23 cellular contexts compared by ENCODE assay signal in the genomic region with DNA sequence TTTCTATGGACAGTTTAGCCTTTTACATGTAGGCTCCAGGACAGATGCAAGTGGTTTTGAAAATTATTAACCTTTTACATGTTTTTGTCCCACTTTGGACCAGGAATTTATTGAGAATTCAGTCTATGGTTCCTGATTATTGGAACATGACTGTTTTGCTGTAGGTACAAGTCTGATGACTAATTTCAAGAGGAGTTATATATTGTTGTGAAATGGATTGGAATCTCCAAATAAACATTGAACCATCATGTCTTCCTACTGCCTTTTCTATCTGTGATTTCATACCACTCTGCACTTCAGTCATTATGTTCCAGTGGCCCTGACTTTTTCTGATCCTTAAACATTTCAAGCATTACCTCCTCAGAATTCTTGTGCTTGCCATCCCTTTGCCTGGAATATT. TPM values are rescaled to one million over a fixed set of nuclear protein-coding genes. Genes with fewer than 3 reads are reported as not detected.
DNase-seq lines count a peak whose midpoint lies in the region; ATAC-seq and TF ChIP-seq lines count a peak whose summit lies in the region.
"Had no signal": no experiment of that assay in that cellular context is flagged by ENCODE, and none has a peak within 500 bp of the region (broad histone marks: within the 10 kb centered on the region; RNA-seq: fewer than 3 reads in every experiment).

No MANE protein-coding gene starts in this region.

- H3K79me2 ChIP-seq in osteoblast (ENCODE audit: insufficient read depth, low read length), result peaks cover 11% of the 10 kb centered on the region

- H2AFZ ChIP-seq in osteoblast (ENCODE audit: low read length), result peak overlapping the region; percentile 48
- H2AFZ ChIP-seq: neural progenitor cell had no signal

- peaks cover 17% of the 10 kb centered on the region for H3K36me3 ChIP-seq in osteoblast (ENCODE audit: insufficient read depth, low read length)
- H3K36me3 ChIP-seq: adrenal gland, neural progenitor cell had no signal

- ATAC-seq in GM21786 (IDR thresholded peaks at IDR 0.05; ENCODE audit: unreplicated experiment) (no peak), HG03135 (IDR thresholded peaks at IDR 0.05; ENCODE audit: unreplicated experiment) (no peak)
- ATAC-seq: heart right ventricle, mucosa of descending colon, psoas muscle, SK-N-SH treated with all-trans-retinoic acid at 6 μM for 48 hours had no signal

- no peak for TF ChIP-seq CTCF in RWPE1 (conservative IDR thresholded peaks at IDR 0.05; ENCODE audit: low read depth)
- TF ChIP-seq CTCF in fibroblast of mammary gland (conservative IDR thresholded peaks at IDR 0.05; ENCODE audit: control insufficient read depth, insufficient read depth, low read depth, low read length), result no peak
- TF ChIP-seq CTCF in osteoblast (IDR thresholded peaks at IDR 0.05; ENCODE audit: extremely low read depth, low read depth, low read length), result no peak

- no peaks in the 10 kb centered on the region for H3K27me3 ChIP-seq in osteoblast (ENCODE audit: insufficient read depth, low read length)
- H3K27me3 ChIP-seq: adrenal gland, heart right ventricle, neural progenitor cell had no signal

- CTCF ChIA-PET in RWPE1 (lab: Yijun Ruan, JAX), result interaction anchor here (0.6 kb wide), 1 partner anchor 420 kb away, joined by 5 read pairs; no protein-coding TSS in a partner anchor

- POLR2A ChIA-PET in RWPE1 (lab: Yijun Ruan, JAX; ENCODE audit: low non-redundant PET), result no interaction called here

- H3K27ac ChIP-seq in RWPE1 (no peak overlapping the region), osteoblast (ENCODE audit: low read depth, low read length) (peak overlapping the region; percentile 8)
- H3K27ac ChIP-seq: adrenal gland, heart right ventricle, neural progenitor cell, psoas muscle had no signal

- no peaks in the 10 kb centered on the region for H4K20me1 ChIP-seq in osteoblast (ENCODE audit: insufficient read depth, low read length)

- no peak overlapping the region for H3K4me3 ChIP-seq in fibroblast of mammary gland (ENCODE audit: control insufficient read depth, low read depth, low read length)
- peak overlapping the region; percentile 50 for H3K4me3 ChIP-seq in osteoblast (ENCODE audit: insufficient read depth, low read length)
- H3K4me3 ChIP-seq: adrenal gland, heart right ventricle, mucosa of descending colon, neural progenitor cell, psoas muscle had no signal

- H3K4me2 ChIP-seq in osteoblast (ENCODE audit: insufficient read depth, low read length), result peak overlapping the region; percentile 72
- H3K4me2 ChIP-seq: neural progenitor cell had no signal

- DNase-seq in EH (ENCODE audit: low read depth) (peak; percentile 68), RWPE1 (ENCODE audit: low spot score) (peak; percentile 30), fibroblast of mammary gland (ENCODE audit: low read depth) (peak; percentile 58), osteoblast (ENCODE audit: insufficient read length, low spot score, missing footprints) (peak; percentile 21), GF-D8 (lab: John Stamatoyannopoulos, UW) (no peak)
- DNase-seq in stimulated activated CD4-positive, alpha-beta T cell treated with anti-CD3 and anti-CD28 coated beads, Interleukin-12 subunit alpha, Interleukin-12 subunit beta, amount 100 ng/mL, for 4 hours, result no peak
- DNase-seq: activated CD4-positive, alpha-beta memory T cell treated with anti-CD3 and anti-CD28 coated beads, Interleukin-2, amount 10 ng/mL, durations not matched to agents 7 days and 5 days; activated gamma-delta T cell treated with Interleukin-2 at 50 U/mL for 16 hours; activated T-cell treated with anti-CD3 and anti-CD28 coated beads for 4 hours; adrenal gland; C1 segment of cervical spinal cord; central memory CD4-positive, alpha-beta T cell; erythroblast; heart right ventricle; mucosa of descending colon; NCI-H524; psoas muscle; RPMI8226; trophoblast cell had no signal

- H3K9me3 ChIP-seq in osteoblast (ENCODE audit: low read depth, low read length), result no peaks in the 10 kb centered on the region
- H3K9me3 ChIP-seq: adrenal gland, heart right ventricle, mucosa of descending colon, psoas muscle had no signal

- peaks cover 12% of the 10 kb centered on the region for H3K4me1 ChIP-seq in osteoblast (ENCODE audit: insufficient read depth, low read length)
- H3K4me1 ChIP-seq: heart right ventricle, neural progenitor cell, psoas muscle had no signal

RNA-seq across cellular contexts. Expression of a gene that starts 35.9 kb away (rescaled TPM):
- 49.2 and 56.1 TPM in 2 replicates for total RNA-seq in osteoblast

Comparison
In these comparisons a context has a peak if more than half of its experiments do, and no peak if none do; other contexts are left out.
1. DNase-seq: peak in EH (single experiment), RWPE1 (single experiment), fibroblast of mammary gland (single experiment) and osteoblast (single experiment); none in GF-D8 (single experiment) and stimulated activated CD4-positive, alpha-beta T cell treated with anti-CD3 and anti-CD28 coated beads, Interleukin-12 subunit alpha, Interleukin-12 subunit beta, amount 100 ng/mL, for 4 hours (single experiment).